8 cellular contexts compared by ENCODE assay signal in genomic region chr20:64084209-64085152, GRCh38. TPM values are rescaled to one million over a fixed set of nuclear protein-coding genes. Genes with fewer than 3 reads are reported as not detected.
DNase-seq lines count a peak whose midpoint lies in the region; ATAC-seq, FAIRE-seq and TF ChIP-seq lines count a peak whose summit lies in the region.

LKAAEAR1 (minus strand) TSS chr20:64084398; CDS start chr20:64084219, 179 bp downstream.

- H3K4me1 ChIP-seq in HUES6 (ENCODE audit: control insufficient read depth, insufficient read depth, low read length) (peaks cover 20% of the 10 kb centered on the region), body of pancreas (peaks cover 22% of the 10 kb centered on the region), mesodermal cell (ENCODE audit: control insufficient read depth, insufficient read depth, low read length, poor library complexity, severe bottlenecking) (peaks cover 4% of the 10 kb centered on the region)

- no peak for TF ChIP-seq POLR2A in body of pancreas (IDR thresholded peaks at IDR 0.05)
- TF ChIP-seq POLR2A in H54 (IDR thresholded peaks at IDR 0.05; ENCODE audit: low read depth, low read length) = no peak

- H3K27me3 ChIP-seq in AG04450 (ENCODE audit: control insufficient read depth, insufficient read depth, low read length) = peaks cover 42% of the 10 kb centered on the region
- peaks cover 75% of the 10 kb centered on the region for H3K27me3 ChIP-seq in HUES6 (ENCODE audit: control insufficient read depth, insufficient read depth, low read length)
- H3K27me3 ChIP-seq in body of pancreas = peaks cover 0 to 9% of the 10 kb centered on the region in 2 donors

- H3K36me3 ChIP-seq in HUES6 (ENCODE audit: control insufficient read depth, insufficient read depth, low read length) (no peaks in the 10 kb centered on the region), body of pancreas (replicated peaks in 1 of 2; ENCODE audit: insufficient read depth in 1 of 2, low read depth in 2 of 2) (no peaks in the 10 kb centered on the region), mesodermal cell (ENCODE audit: control insufficient read depth, insufficient read depth, low read length) (no peaks in the 10 kb centered on the region)

- TF ChIP-seq CTCF in AG04450 (IDR thresholded peaks at IDR 0.05; ENCODE audit: low read depth, low read length) (no peak), body of pancreas (IDR thresholded peaks at IDR 0.05) (no peak)

- no peak within 1 kb of the TSS for H3K27ac ChIP-seq in AG04450 (ENCODE audit: low read depth, low read length)
- H3K27ac ChIP-seq in HUES6 (ENCODE audit: low read depth, low read length) = no peak within 1 kb of the TSS
- no peak within 1 kb of the TSS for H3K27ac ChIP-seq in body of pancreas
- H3K27ac ChIP-seq in mesodermal cell (ENCODE audit: low read depth, low read length, severe bottlenecking) = no peak within 1 kb of the TSS

- DNase-seq in AG04450 (ENCODE audit: low read depth, low spot score) (no peak), body of pancreas (peak in 2 of 4 donors; percentile 37 to 46), urothelium cell line (ENCODE audit: low spot score) (no peak), H54 (ENCODE audit: insufficient read length, low spot score) (no peak)

- POLR2A ChIA-PET in AG04450 (lab: Yijun Ruan, JAX) = no interaction called here

- FAIRE-seq in urothelium cell line (lab: Jason Lieb, UNC) (no peak), H54 (lab: Jason Lieb, UNC) (no peak)

- peak within 1 kb of the TSS; percentile 49 for H3K4me3 ChIP-seq in AG04450 (ENCODE audit: low read depth, low read length)
- H3K4me3 ChIP-seq in HUES6 (ENCODE audit: low read depth, low read length) = peak within 1 kb of the TSS; percentile 76
- peak within 1 kb of the TSS; percentile 31 to 56 for H3K4me3 ChIP-seq in body of pancreas
- peak within 1 kb of the TSS; percentile 44 for H3K4me3 ChIP-seq in mesodermal cell (ENCODE audit: extremely low read depth, insufficient read depth, low read length, poor library complexity, severe bottlenecking)

- WGBS in body of pancreas, 2 donors = 8 to 23% methylated on average over 6 to 52 of the region's 52 CpGs
- WGBS in mesodermal cell (ENCODE audit: insufficient coverage in 2 of 2), 2 experiments = 11 to 13% methylated on average over 32 to 44 of the region's 52 CpGs

- CTCF ChIA-PET in AG04450 (lab: Charles Lee) = interaction anchor here (0.7 to 2.1 kb wide), 4 partner anchors 13 to 188 kb away, joined by 3 to 5 read pairs (median 4); partner anchors contain the start of gene PCMTD2

- intact Hi-C loops in body of pancreas (cut with DNase I) = no loop called here

- no peak for ATAC-seq in body of pancreas
- ATAC-seq in GM21786 (IDR thresholded peaks at IDR 0.05; ENCODE audit: unreplicated experiment) = no peak
- ATAC-seq in HG02798 (IDR thresholded peaks at IDR 0.05; ENCODE audit: poor library complexity, unreplicated experiment) = no peak

- H3K9ac ChIP-seq in HUES6 (ENCODE audit: low read length) = peak within 1 kb of the TSS; percentile 52

- peaks cover 15% of the 10 kb centered on the region for H3K9me3 ChIP-seq in AG04450 (ENCODE audit: control insufficient read depth, insufficient read depth, low read length)
- H3K9me3 ChIP-seq in HUES6 (ENCODE audit: control insufficient read depth, insufficient read depth, low read depth, low read length) = no peaks in the 10 kb centered on the region
- H3K9me3 ChIP-seq in body of pancreas = no peaks in the 10 kb centered on the region
- H3K9me3 ChIP-seq in mesodermal cell (ENCODE audit: control insufficient read depth, low read length) = peaks cover 4% of the 10 kb centered on the region

RNA-seq across cellular contexts. Expression of gene LKAAEAR1, which starts in this region (rescaled TPM):
- polyA plus RNA-seq in AG04450 (2011; rRNA removed) = not detected in 2 replicates
- not detected in 2 replicates for polyA minus RNA-seq in AG04450 (2011; rRNA and poly(A)+ RNA removed)
- 1 to 10 TPM in 1 of 2 donors, not detected in 1; 3.9 TPM for total RNA-seq in body of pancreas
- polyA plus RNA-seq in mesodermal cell (2013, experiment 1 of 2) = not detected
- not detected for polyA plus RNA-seq in mesodermal cell (2013, experiment 2 of 2)
